12 cellular contexts compared by ENCODE assay signal in genomic region chr12:62468935-62469334, GRCh38. TPM values are rescaled to one million over a fixed set of nuclear protein-coding genes. Genes with fewer than 3 reads are reported as not detected.
DNase-seq lines count a peak whose midpoint lies in the region; ATAC-seq, FAIRE-seq and TF ChIP-seq lines count a peak whose summit lies in the region.
"Had no signal": no experiment of that assay in that cellular context is flagged by ENCODE, and none has a peak within 500 bp of the region (broad histone marks: within the 10 kb centered on the region; RNA-seq: fewer than 3 reads in every experiment).

No MANE protein-coding gene starts in this region.

- H3K9me3 ChIP-seq in OCI-LY1 (ENCODE audit: low read length) (peaks cover 2% of the 10 kb centered on the region; the same call in 1 of the 2 replicates), endothelial cell of umbilical vein (replicated peaks; ENCODE audit: control insufficient read depth, insufficient read depth, low read length) (no peaks in the 10 kb centered on the region), skeletal muscle satellite cell (replicated peaks; ENCODE audit: low read length) (no peaks in the 10 kb centered on the region)

- BruUV-seq in endothelial cell of umbilical vein (replicated peaks; lab: Mats Ljungman, UMichigan), result no TSS peak

- no peak overlapping the region for H3K27ac Mint-ChIP-seq in activated CD4-positive, alpha-beta T cell treated with anti-CD3 and anti-CD28 coated beads, Interleukin-2, amount 10 ng/mL, durations not matched to agents 7 days and 5 days

- no peak for TF ChIP-seq POLR2A in endothelial cell of umbilical vein (IDR thresholded peaks at IDR 0.05; ENCODE audit: low read depth, low read length)

- no peaks in the 10 kb centered on the region for H3K27me3 Mint-ChIP-seq in activated CD4-positive, alpha-beta T cell treated with anti-CD3 and anti-CD28 coated beads, Interleukin-2, amount 10 ng/mL, durations not matched to agents 7 days and 5 days

- no peaks in the 10 kb centered on the region for H3F3A ChIP-seq in OCI-LY1 (ENCODE audit: insufficient read depth, low read length)

- H3K4me1 ChIP-seq in OCI-LY1 (ENCODE audit: insufficient read depth, low read length, severe bottlenecking), result peaks cover 28% of the 10 kb centered on the region
- peaks cover 9% of the 10 kb centered on the region for H3K4me1 ChIP-seq in endothelial cell of umbilical vein (ENCODE audit: control insufficient read depth, extremely low read depth, insufficient read depth, low read length)
- H3K4me1 ChIP-seq in skeletal muscle satellite cell (ENCODE audit: control insufficient read depth, insufficient read depth, low read length), result peaks cover 2% of the 10 kb centered on the region

- H4K20me1 ChIP-seq in OCI-LY1 (ENCODE audit: insufficient read depth, low read length) (no peaks in the 10 kb centered on the region), endothelial cell of umbilical vein (replicated peaks; ENCODE audit: control insufficient read depth, extremely low read depth, insufficient read depth, low read length) (no peaks in the 10 kb centered on the region)

- no peak for FAIRE-seq in endothelial cell of umbilical vein (lab: Jason Lieb, UNC)

- H3K9me3 Mint-ChIP-seq in activated CD4-positive, alpha-beta T cell treated with anti-CD3 and anti-CD28 coated beads, Interleukin-2, amount 10 ng/mL, durations not matched to agents 7 days and 5 days, result peaks cover under 1% of the 10 kb centered on the region

- peak overlapping the region; percentile 20 for H3K4me3 Mint-ChIP-seq in activated CD4-positive, alpha-beta T cell treated with anti-CD3 and anti-CD28 coated beads, Interleukin-2, amount 10 ng/mL, durations not matched to agents 7 days and 5 days

- H3K36me3 ChIP-seq in OCI-LY1 (ENCODE audit: insufficient read depth, low read length) (peaks cover 9% of the 10 kb centered on the region; the same call in 1 of the 2 replicates), endothelial cell of umbilical vein (ENCODE audit: control insufficient read depth in 2 of 2, extremely low read depth in 1 of 2, insufficient read depth in 2 of 2, low read length in 2 of 2) (peaks cover 0 to 2% of the 10 kb centered on the region in 2 experiments), skeletal muscle satellite cell (ENCODE audit: insufficient read depth, low read length) (no peaks in the 10 kb centered on the region)

- H3K9me2 ChIP-seq in OCI-LY1 (ENCODE audit: low read depth, low read length), result no peaks in the 10 kb centered on the region

- H3K27me3 ChIP-seq in OCI-LY1 (ENCODE audit: insufficient read depth, low read length) (no peaks in the 10 kb centered on the region), endothelial cell of umbilical vein (ENCODE audit: control insufficient read depth in 2 of 2, insufficient read depth in 2 of 2, low read length in 2 of 2) (no peaks in the 10 kb centered on the region), skeletal muscle satellite cell (ENCODE audit: control insufficient read depth, insufficient read depth, low read length) (no peaks in the 10 kb centered on the region)

- H3K27ac ChIP-seq in OCI-LY1 (ENCODE audit: low read depth, low read length, poor library complexity, severe bottlenecking) (no peak overlapping the region), endothelial cell of umbilical vein (ENCODE audit: insufficient read depth, low read depth, low read length) (no peak overlapping the region)

- H3K4me1 Mint-ChIP-seq in activated CD4-positive, alpha-beta T cell treated with anti-CD3 and anti-CD28 coated beads, Interleukin-2, amount 10 ng/mL, durations not matched to agents 7 days and 5 days, result peaks cover 24% of the 10 kb centered on the region

- intact Hi-C loops in endothelial cell of umbilical vein (cut with micrococcal nuclease), result loop anchor here (5.0 to 10.0 kb wide), 2 partner anchors 133 to 326 kb away; no protein-coding TSS in a partner anchor

- DNase-seq in activated CD4-positive, alpha-beta T cell treated with anti-CD3 and anti-CD28 coated beads, Interleukin-2, amount 10 ng/mL, durations not matched to agents 7 days and 5 days, result no peak
- DNase-seq in activated CD4-positive, alpha-beta T cell treated with anti-CD3 and anti-CD28 coated beads for 4 hours, result no peak
- DNase-seq in endothelial cell of umbilical vein (ENCODE audit: low read depth, low spot score) (no peak), inferior parietal cortex (ENCODE audit: extremely low spot score) (no peak), ureter (ENCODE audit: low spot score) (no peak)
- DNase-seq: activated CD4-positive, alpha-beta T cell treated with anti-CD3 and anti-CD28 coated beads, Interleukin-2, amount 50 U/mL, for 4 hours; cortex of kidney; NCI-H1694 treated with DMSO at 0.1 percent for 48 hours; RPMI8226 had no signal

- peak overlapping the region; percentile 45; the same call in 1 of the 2 replicates for H3K9ac ChIP-seq in OCI-LY1 (ENCODE audit: low read length)
- H3K9ac ChIP-seq in endothelial cell of umbilical vein (replicated peaks; ENCODE audit: extremely low read depth, insufficient read depth, low read length), result no peak overlapping the region
- H3K9ac ChIP-seq in skeletal muscle satellite cell (ENCODE audit: low read depth, low read length), result no peak overlapping the region

- H2AFZ ChIP-seq in OCI-LY1 (ENCODE audit: low read length) (no peak overlapping the region), endothelial cell of umbilical vein (ENCODE audit: low read depth, low read length) (no peak overlapping the region)

- ATAC-seq in GM21723 (IDR thresholded peaks at IDR 0.05; ENCODE audit: unreplicated experiment), result no peak

- H3K4me3 ChIP-seq in OCI-LY1 (ENCODE audit: low read depth, low read length, poor library complexity, severe bottlenecking), result peak overlapping the region; percentile 91
- H3K4me3 ChIP-seq in endothelial cell of umbilical vein (replicated peaks in 1 of 3; ENCODE audit: insufficient read depth in 1 of 3, low read depth in 1 of 3, low read length in 3 of 3), result peak overlapping the region in 1 of 3 experiments; percentile 83
- H3K4me3 ChIP-seq in skeletal muscle satellite cell (ENCODE audit: low read length), result peak overlapping the region; percentile 92

- TF ChIP-seq CTCF in OCI-LY1 (IDR thresholded peaks at IDR 0.05; ENCODE audit: low read length) (no peak), endothelial cell of umbilical vein (IDR thresholded peaks at IDR 0.05; ENCODE audit: extremely low read depth in 1 of 2, insufficient read depth in 1 of 2, low read depth in 1 of 2, low read length in 2 of 2) (no peak)

- H3K36me3 Mint-ChIP-seq in activated CD4-positive, alpha-beta T cell treated with anti-CD3 and anti-CD28 coated beads, Interleukin-2, amount 10 ng/mL, durations not matched to agents 7 days and 5 days (ENCODE audit: low read depth), result peaks cover 6% of the 10 kb centered on the region

- H3K79me2 ChIP-seq in OCI-LY1 (ENCODE audit: insufficient read depth, low read length) (peaks cover 39% of the 10 kb centered on the region), endothelial cell of umbilical vein (ENCODE audit: control insufficient read depth, insufficient read depth, low read length) (peaks cover 59% of the 10 kb centered on the region)

- dilution Hi-C loops in endothelial cell of umbilical vein (cut with MboI; ENCODE audit: extremely low pct_ligation_motif_present, low sequenced_read_pairs), result no loop called here

- H3K9me1 ChIP-seq in endothelial cell of umbilical vein (replicated peaks; ENCODE audit: control insufficient read depth, extremely low read depth, insufficient read depth, low read length), result no peaks in the 10 kb centered on the region

- POLR2A ChIA-PET in activated CD4-positive, alpha-beta T cell treated with anti-CD3 and anti-CD28 coated beads, Interleukin-2, amount 10 ng/mL, durations not matched to agents 7 days and 5 days (lab: Charles Lee), result no interaction called here
- POLR2A ChIA-PET in endothelial cell of umbilical vein (lab: Charles Lee), result no interaction called here

- H3K4me2 ChIP-seq in OCI-LY1 (ENCODE audit: low read length) (peak overlapping the region; percentile 100), endothelial cell of umbilical vein (ENCODE audit: insufficient read depth, low read length) (peak overlapping the region; percentile 95), skeletal muscle satellite cell (ENCODE audit: low read length) (peak overlapping the region; percentile 87)

- CTCF ChIA-PET in activated CD4-positive, alpha-beta T cell treated with anti-CD3 and anti-CD28 coated beads, Interleukin-2, amount 10 ng/mL, durations not matched to agents 7 days and 5 days (lab: Charles Lee), result interaction anchor here (0.6 to 1.0 kb wide), 2 partner anchors 11 to 507 kb away, joined by 5 read pairs; no protein-coding TSS in a partner anchor
- CTCF ChIA-PET in endothelial cell of umbilical vein (lab: Charles Lee), result interaction anchor here (1.1 to 2.3 kb wide), 2 partner anchors 33 to 330 kb away, joined by 4 to 6 read pairs; no protein-coding TSS in a partner anchor

TF ChIP-seq in endothelial cell of umbilical vein, 7 proteins besides CTCF, POLR2A, EP300 and RAD21:
- TF ChIP-seq MYC (IDR thresholded peaks at IDR 0.05; ENCODE audit: low read depth, low read length) (no peak), MAX (IDR thresholded peaks at IDR 0.05; ENCODE audit: insufficient read depth, insufficient read length) (no peak), GATA2 (IDR thresholded peaks at IDR 0.05; ENCODE audit: insufficient read depth, insufficient read length, low read depth, low read length) (no peak), POLR2AphosphoS5 (IDR thresholded peaks at IDR 0.05; ENCODE audit: insufficient read depth, low read depth, low read length) (no peak), EZH2 (IDR thresholded peaks at IDR 0.05; ENCODE audit: borderline replicate concordance, low read depth, low read length, severe bottlenecking) (no peak), FOS (IDR thresholded peaks at IDR 0.05; ENCODE audit: borderline replicate concordance, insufficient read depth, low read length) (no peak), JUN (IDR thresholded peaks at IDR 0.05; ENCODE audit: borderline replicate concordance, insufficient read depth, insufficient read length, low read depth) (no peak)

RNA-seq across cellular contexts. Expression of gene MON2, which starts 2.3 kb away (rescaled TPM):
- 10 to 100 TPM; 44.2 to 48.7 TPM for total RNA-seq in activated CD4-positive, alpha-beta T cell treated with anti-CD3 and anti-CD28 coated beads, Interleukin-2, amount 10 ng/mL, durations not matched to agents 7 days and 5 days
- total RNA-seq in endothelial cell of umbilical vein (41.8 and 43.0 TPM in 2 replicates), ureter (96.9 TPM)
- 3.8 and 8.9 TPM in 2 replicates for polyA plus RNA-seq in endothelial cell of umbilical vein
- polyA plus RNA-seq in endothelial cell of umbilical vein (2011; cell fraction: cytosol; rRNA removed), result 6.4 and 6.5 TPM in 2 replicates
- polyA plus RNA-seq in endothelial cell of umbilical vein (2011; cell fraction: nucleus; rRNA removed), result 58.6 and 61.7 TPM in 2 replicates
- 21.2 and 23.9 TPM in 2 replicates for polyA plus RNA-seq in endothelial cell of umbilical vein (2012)
- 33.2 and 34.6 TPM in 2 replicates for polyA minus RNA-seq in endothelial cell of umbilical vein
- 10.2 TPM for polyA minus RNA-seq in endothelial cell of umbilical vein (2011; cell fraction: cytosol; rRNA and poly(A)+ RNA removed)
- polyA minus RNA-seq in endothelial cell of umbilical vein (2011; cell fraction: nucleus; rRNA and poly(A)+ RNA removed), result 105 and 167 TPM in 2 replicates
- 28.8 and 37.3 TPM in 2 replicates for total RNA-seq in skeletal muscle satellite cell (2012; rRNA removed)
